Comparison of ENCODE assay signal across 23 cellular contexts in the genomic region with DNA sequence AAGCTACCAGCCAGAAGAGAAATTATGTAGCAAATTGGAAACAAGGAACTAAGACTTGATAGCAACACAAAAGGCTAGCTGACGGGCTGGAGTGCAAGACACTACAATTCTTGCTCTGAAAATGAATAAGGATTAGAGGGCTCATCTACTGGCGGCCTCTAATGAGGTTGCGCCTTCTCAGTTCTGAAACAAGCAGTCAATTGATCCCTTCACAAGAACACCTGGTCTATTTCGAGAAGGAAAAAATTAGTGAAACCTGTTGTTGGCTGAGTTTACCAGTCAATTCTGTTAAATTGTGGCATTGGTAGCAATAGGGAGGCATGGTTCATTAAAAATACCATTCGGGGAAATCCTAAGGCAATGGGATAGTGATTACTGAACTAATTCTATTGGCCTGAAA.
"Had no signal": no experiment of that assay in that cellular context is flagged by ENCODE, and none has a peak within 500 bp of the region (broad histone marks: within the 10 kb centered on the region; RNA-seq: fewer than 3 reads in every experiment).

No MANE protein-coding gene starts in this region.

- FAIRE-seq: endothelial cell of umbilical vein had no signal

- H3K4me3 Mint-ChIP-seq: activated naive CD8-positive, alpha-beta T cell treated with anti-CD3 and anti-CD28 coated beads, Interleukin-2, amount 10 ng/mL, durations not matched to agents 7 days and 5 days; activated T-helper 1 cell treated with anti-CD3 and anti-CD28 coated beads, Interleukin-12 subunit alpha, Interleukin-12 subunit beta, Interleukin-2, Interleukin-4 antibody, amounts not matched to agents 30 ng/mL and 10 ng/mL and 1 ng/mL, durations not matched to agents 14 hours and 24 hours and 36 hours; memory B cell; naive thymus-derived CD4-positive, alpha-beta T cell had no signal

- H3K27me3 ChIP-seq: colonic mucosa, right atrium auricular region, tibial nerve had no signal

- H3K9me3 Mint-ChIP-seq: activated naive CD8-positive, alpha-beta T cell treated with anti-CD3 and anti-CD28 coated beads, Interleukin-2, amount 10 ng/mL, durations not matched to agents 7 days and 5 days; activated T-helper 1 cell treated with anti-CD3 and anti-CD28 coated beads, Interleukin-12 subunit alpha, Interleukin-12 subunit beta, Interleukin-2, Interleukin-4 antibody, amounts not matched to agents 30 ng/mL and 10 ng/mL and 1 ng/mL, durations not matched to agents 14 hours and 24 hours and 36 hours; memory B cell had no signal

- H3K4me1 Mint-ChIP-seq: activated naive CD8-positive, alpha-beta T cell treated with anti-CD3 and anti-CD28 coated beads, Interleukin-2, amount 10 ng/mL, durations not matched to agents 7 days and 5 days had no signal

- H3K27ac ChIP-seq: colonic mucosa, right atrium auricular region, skin epidermis, tibial nerve had no signal

- H3K9me3 ChIP-seq: colonic mucosa, mucosa of descending colon, right atrium auricular region, tibial nerve had no signal

- H3K27me3 Mint-ChIP-seq: memory B cell; naive thymus-derived CD4-positive, alpha-beta T cell had no signal

- H3K36me3 ChIP-seq: colonic mucosa, right atrium auricular region, tibial nerve had no signal

- H3K4me3 ChIP-seq: colonic mucosa, mucosa of descending colon, right atrium auricular region, skin epidermis, tibial nerve had no signal

- H3K27ac Mint-ChIP-seq: activated naive CD8-positive, alpha-beta T cell treated with anti-CD3 and anti-CD28 coated beads, Interleukin-2, amount 10 ng/mL, durations not matched to agents 7 days and 5 days; activated T-helper 1 cell treated with anti-CD3 and anti-CD28 coated beads, Interleukin-12 subunit alpha, Interleukin-12 subunit beta, Interleukin-2, Interleukin-4 antibody, amounts not matched to agents 30 ng/mL and 10 ng/mL and 1 ng/mL, durations not matched to agents 14 hours and 24 hours and 36 hours; brain; memory B cell; naive thymus-derived CD4-positive, alpha-beta T cell had no signal

- H3K36me3 Mint-ChIP-seq: activated naive CD8-positive, alpha-beta T cell treated with anti-CD3 and anti-CD28 coated beads, Interleukin-2, amount 10 ng/mL, durations not matched to agents 7 days and 5 days; brain; memory B cell; naive thymus-derived CD4-positive, alpha-beta T cell had no signal

- ATAC-seq: left ventricle myocardium superior; mucosa of descending colon; naive thymus-derived CD4-positive, alpha-beta T cell had no signal

- DNase-seq: activated CD4-positive, alpha-beta T cell treated with anti-CD3 and anti-CD28 coated beads for 4 hours; activated CD8-positive, alpha-beta memory T cell treated with anti-CD3 and anti-CD28 coated beads, Interleukin-2, amount 50 U/mL, for 48 hours; activated naive CD4-positive, alpha-beta T cell; activated naive CD8-positive, alpha-beta T cell treated with anti-CD3 and anti-CD28 coated beads, Interleukin-2, amount 10 ng/mL, durations not matched to agents 7 days and 5 days; central memory CD4-positive, alpha-beta T cell; colonic mucosa; effector CD4-positive, alpha-beta T cell; foreskin fibroblast; hippocampal formation; left ventricle myocardium superior; mucosa of descending colon; naive thymus-derived CD4-positive, alpha-beta T cell; nucleus accumbens; stimulated activated CD4-positive, alpha-beta T cell treated with anti-CD3 and anti-CD28 coated beads, Interleukin-15, amount 100 ng/mL, for 24 hours; stimulated activated CD4-positive, alpha-beta T cell treated with anti-CD3 and anti-CD28 coated beads, Interleukin-4, amount 100 ng/mL, for 24 hours; stimulated activated naive CD4-positive, alpha-beta T cell had no signal

- H3K4me1 ChIP-seq: colonic mucosa, right atrium auricular region, tibial nerve had no signal
